In the genomic region with DNA sequence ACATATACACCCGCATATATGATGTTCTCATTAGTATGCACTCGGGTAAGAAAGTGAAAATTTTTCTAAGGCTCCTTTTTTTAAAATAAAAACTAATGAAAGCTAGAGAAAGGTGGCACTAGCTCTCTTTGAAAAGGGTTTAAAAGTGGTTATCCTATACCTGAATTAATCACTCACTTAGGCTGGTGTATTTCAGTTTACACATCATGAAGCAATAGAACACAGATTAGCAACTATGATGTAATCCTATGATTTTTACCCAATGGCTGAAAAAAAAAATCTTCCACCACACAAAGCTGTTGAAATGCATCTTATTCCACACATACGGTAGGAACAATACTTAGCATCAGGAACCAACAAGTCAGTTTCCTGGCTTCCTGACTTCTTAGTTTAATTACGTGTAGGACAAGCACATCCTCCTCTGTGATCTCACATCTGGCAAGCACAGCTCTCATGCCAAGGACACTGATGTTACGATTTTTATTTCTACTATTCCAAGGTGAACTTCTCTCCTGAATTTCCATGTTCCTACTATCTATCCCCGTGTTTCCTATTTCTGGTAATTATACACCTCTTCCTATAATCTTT, we compare ENCODE assay signal across 28 cellular contexts.
DNase-seq lines count a peak whose midpoint lies in the region; ATAC-seq and TF ChIP-seq lines count a peak whose summit lies in the region.
"Had no signal": no experiment of that assay in that cellular context is flagged by ENCODE, and none has a peak within 500 bp of the region (broad histone marks: within the 10 kb centered on the region; RNA-seq: fewer than 3 reads in every experiment).

No MANE protein-coding gene starts in this region.

- H3K27me3 Mint-ChIP-seq in endothelial cell (ENCODE audit: unreplicated experiment), result no peaks in the 10 kb centered on the region
- H3K27me3 Mint-ChIP-seq in mesothelial cell of epicardium (ENCODE audit: low read depth), result peaks cover 8% of the 10 kb centered on the region
- H3K27me3 Mint-ChIP-seq in activated T-cell treated with anti-CD3 and anti-CD28 coated beads, Interleukin-2, amount 50 U/mL, for 24 hours, result no peaks in the 10 kb centered on the region
- H3K27me3 Mint-ChIP-seq: activated B cell treated with CpG ODN at 0.5 μM for 24 hours; activated CD8-positive, alpha-beta memory T cell treated with anti-CD3 and anti-CD28 coated beads, Interleukin-2, amount 10 ng/mL, durations not matched to agents 7 days and 5 days; CD4-positive, alpha-beta memory T cell had no signal

- H3K27me3 ChIP-seq in IMR-90 (ENCODE audit: control insufficient read depth, insufficient read depth, low read length), result no peaks in the 10 kb centered on the region
- H3K27me3 ChIP-seq: colonic mucosa, esophagus squamous epithelium, neural progenitor cell had no signal

- H3K79me1 ChIP-seq in IMR-90 (ENCODE audit: low read depth in 1 of 2, low read length in 2 of 2), result peaks cover 22 to 34% of the 10 kb centered on the region in 2 experiments

- H3K4me3 ChIP-seq in IMR-90 (ENCODE audit: insufficient read depth, low read depth, low read length), result no peak overlapping the region
- H3K4me3 ChIP-seq in skeletal muscle cell (ENCODE audit: low read depth, low read length), result no peak overlapping the region
- H3K4me3 ChIP-seq: colonic mucosa, esophagus squamous epithelium, lung, neural progenitor cell had no signal

- H4K8ac ChIP-seq in IMR-90 (ENCODE audit: low read depth in 2 of 2, low read length in 2 of 2), result peak overlapping the region in 1 of 2 experiments; percentile 61; a peak in 1 of 4 replicates

- intact Hi-C loops in IMR-90 (cut with micrococcal nuclease), result loop anchor here (10.0 kb wide), 1 partner anchor 211 kb away; no protein-coding TSS in a partner anchor

- CTCF ChIA-PET in IMR-90 (lab: Yijun Ruan, JAX), result interaction anchor here (0.8 kb wide), 1 partner anchor 586 kb away, joined by 3 read pairs; no protein-coding TSS in a partner anchor

- no peak for TF ChIP-seq POLR2A in IMR-90 (IDR thresholded peaks at IDR 0.05; ENCODE audit: low read depth, low read length)

- no TSS peak for BruUV-seq in IMR-90 (replicated peaks; lab: Mats Ljungman, UMichigan)

- no peak overlapping the region for H2AFZ ChIP-seq in IMR-90 (replicated peaks; ENCODE audit: low read length, poor library complexity)
- H2AFZ ChIP-seq: neural progenitor cell had no signal

- no peak overlapping the region for H2BK15ac ChIP-seq in IMR-90 (ENCODE audit: low read depth, low read length)

- peak overlapping the region; percentile 51 for H3K4ac ChIP-seq in IMR-90 (ENCODE audit: low read depth, low read length)

- H3K23ac ChIP-seq in IMR-90 (ENCODE audit: low read depth, low read length), result no peak overlapping the region

- 66% methylated on average over 3 of the region's 6 CpGs; no CpG with 5 or more reads in 1 of the 2 experiments for WGBS in IMR-90 (ENCODE audit: extremely low coverage in 2 of 2, insufficient read length in 1 of 2), 2 experiments

- no peaks in the 10 kb centered on the region for H4K20me1 ChIP-seq in IMR-90 (ENCODE audit: insufficient read depth, low read length)

- H3K9me1 ChIP-seq in IMR-90 (ENCODE audit: insufficient read depth, low read length), result no peaks in the 10 kb centered on the region; the same call in 1 of the 2 replicates

- TF ChIP-seq CTCF in IMR-90 (conservative IDR thresholded peaks at IDR 0.05; ENCODE audit: low read depth, low read length) (no peak), endothelial cell (IDR thresholded peaks at IDR 0.05; ENCODE audit: unreplicated experiment) (no peak), mesothelial cell of epicardium (IDR thresholded peaks at IDR 0.05; ENCODE audit: unreplicated experiment) (no peak)

- H3K14ac ChIP-seq in IMR-90 (replicated peaks; ENCODE audit: low read depth, low read length), result no peak overlapping the region

- no peak overlapping the region for H2BK5ac ChIP-seq in IMR-90 (ENCODE audit: low read depth, low read length, poor library complexity, severe bottlenecking)

- peak overlapping the region; percentile 36 for H3K27ac Mint-ChIP-seq in endothelial cell (ENCODE audit: unreplicated experiment)
- H3K27ac Mint-ChIP-seq in mesothelial cell of epicardium, result no peak overlapping the region
- no peak overlapping the region for H3K27ac Mint-ChIP-seq in activated T-cell treated with anti-CD3 and anti-CD28 coated beads, Interleukin-2, amount 50 U/mL, for 24 hours
- H3K27ac Mint-ChIP-seq: activated B cell treated with CpG ODN at 0.5 μM for 24 hours; activated CD8-positive, alpha-beta memory T cell treated with anti-CD3 and anti-CD28 coated beads, Interleukin-2, amount 10 ng/mL, durations not matched to agents 7 days and 5 days; activated naive CD4-positive, alpha-beta T cell treated with anti-CD3 and anti-CD28 coated beads for 36 hours; activated T-helper 1 cell treated with anti-CD3 and anti-CD28 coated beads, Interleukin-12 subunit alpha, Interleukin-12 subunit beta, Interleukin-2, Interleukin-4 antibody, amounts not matched to agents 30 ng/mL and 10 ng/mL and 1 ng/mL, durations not matched to agents 14 hours and 24 hours and 36 hours; CD4-positive, alpha-beta memory T cell; IgD-negative memory B cell; neural progenitor cell had no signal

- H3K36me3 Mint-ChIP-seq in endothelial cell (ENCODE audit: low read depth, unreplicated experiment) (no peaks in the 10 kb centered on the region), mesothelial cell of epicardium (no peaks in the 10 kb centered on the region)
- no peaks in the 10 kb centered on the region for H3K36me3 Mint-ChIP-seq in activated T-cell treated with anti-CD3 and anti-CD28 coated beads, Interleukin-2, amount 50 U/mL, for 24 hours (ENCODE audit: low read depth)
- H3K36me3 Mint-ChIP-seq: activated CD8-positive, alpha-beta memory T cell treated with anti-CD3 and anti-CD28 coated beads, Interleukin-2, amount 10 ng/mL, durations not matched to agents 7 days and 5 days; CD4-positive, alpha-beta memory T cell; IgD-negative memory B cell had no signal

- POLR2A ChIA-PET in IMR-90 (lab: Charles Lee; ENCODE audit: unreplicated experiment), result no interaction called here

- no peak overlapping the region for H2AK5ac ChIP-seq in IMR-90 (ENCODE audit: low read depth, low read length)

- peak overlapping the region; percentile 84; the same call in 1 of the 2 replicates for H4K5ac ChIP-seq in IMR-90 (ENCODE audit: low read depth, low read length)

- dilution Hi-C loops in IMR-90 (cut with HindIII; ENCODE audit: low sequenced_read_pairs, unreplicated experiment), result no loop called here

- H3K9me3 ChIP-seq in IMR-90 (ENCODE audit: control insufficient read depth, insufficient read depth, low read length), result no peaks in the 10 kb centered on the region
- H3K9me3 ChIP-seq: colonic mucosa, esophagus squamous epithelium had no signal

- H2BK120ac ChIP-seq in IMR-90 (ENCODE audit: low read depth, low read length), result no peak overlapping the region

- in situ Hi-C loops in IMR-90 (cut with MboI; ENCODE audit: low sequenced_read_pairs), result no loop called here

- H3K4me1 ChIP-seq in IMR-90 (ENCODE audit: control insufficient read depth, insufficient read depth, low read length), result peaks cover 12% of the 10 kb centered on the region
- H3K4me1 ChIP-seq: colonic mucosa, neural progenitor cell had no signal

- H3K36me3 ChIP-seq in IMR-90 (ENCODE audit: control insufficient read depth, insufficient read depth, low read length), result no peaks in the 10 kb centered on the region
- H3K36me3 ChIP-seq: colonic mucosa, esophagus squamous epithelium, neural progenitor cell had no signal

- H3K4me3 Mint-ChIP-seq in endothelial cell (ENCODE audit: unreplicated experiment) (no peak overlapping the region), mesothelial cell of epicardium (no peak overlapping the region)
- no peak overlapping the region for H3K4me3 Mint-ChIP-seq in activated T-cell treated with anti-CD3 and anti-CD28 coated beads, Interleukin-2, amount 50 U/mL, for 24 hours
- H3K4me3 Mint-ChIP-seq: activated B cell treated with CpG ODN at 0.5 μM for 24 hours; activated CD8-positive, alpha-beta memory T cell treated with anti-CD3 and anti-CD28 coated beads, Interleukin-2, amount 10 ng/mL, durations not matched to agents 7 days and 5 days; activated naive CD4-positive, alpha-beta T cell treated with anti-CD3 and anti-CD28 coated beads for 36 hours; activated T-helper 1 cell treated with anti-CD3 and anti-CD28 coated beads, Interleukin-12 subunit alpha, Interleukin-12 subunit beta, Interleukin-2, Interleukin-4 antibody, amounts not matched to agents 30 ng/mL and 10 ng/mL and 1 ng/mL, durations not matched to agents 14 hours and 24 hours and 36 hours; CD4-positive, alpha-beta memory T cell; IgD-negative memory B cell; neural progenitor cell had no signal

- peak; percentile 41 for DNase-seq in IMR-90
- DNase-seq in endothelial cell (ENCODE audit: low spot score), result no peak
- peak; percentile 42 for DNase-seq in glomerular visceral epithelial cell (ENCODE audit: extremely low spot score)
- DNase-seq in skeletal muscle cell (ENCODE audit: low read depth), result peak; percentile 24
- DNase-seq in NCI-H1092 treated with DMSO at 0.1 percent for 48 hours (lab: John Stamatoyannopoulos, UW), result no peak
- DNase-seq in mesothelial cell of epicardium (ENCODE audit: low spot score in 2 of 2, unreplicated experiment in 2 of 2), result no peak
- no peak for DNase-seq in activated T-cell treated with anti-CD3 and anti-CD28 coated beads, Interleukin-2, amount 50 U/mL, for 24 hours
- DNase-seq: activated B cell treated with CpG ODN at 0.5 μM for 24 hours; activated CD4-positive, alpha-beta T cell treated with anti-CD3 and anti-CD28 coated beads, Interleukin-2, amount 50 U/mL, for 1 hour; activated CD8-positive, alpha-beta memory T cell treated with anti-CD3 and anti-CD28 coated beads, Interleukin-2, amount 10 ng/mL, durations not matched to agents 7 days and 5 days; activated naive CD4-positive, alpha-beta T cell treated with anti-CD3 and anti-CD28 coated beads for 36 hours; amygdala; CD4-positive, alpha-beta memory T cell; colonic mucosa; DMS153; effector memory CD4-positive, alpha-beta T cell; esophagus squamous epithelium; head of caudate nucleus; NCI-H1417; NCI-H2081; NCI-H226; NCI-H69; stimulated activated naive CD4-positive, alpha-beta T cell treated with Interleukin-2 at 50 U/mL for 16 hours had no signal

- ATAC-seq in IMR-90 (ENCODE audit: low read depth), result no peak; the same call in 1 of the 2 replicates
- ATAC-seq: activated CD8-positive, alpha-beta memory T cell treated with anti-CD3 and anti-CD28 coated beads, Interleukin-2, amount 10 ng/mL, durations not matched to agents 7 days and 5 days; Panc1 had no signal

- no peak overlapping the region for H3K9ac ChIP-seq in IMR-90 (ENCODE audit: low read depth, low read length)
- H3K9ac ChIP-seq: neural progenitor cell had no signal

- TF ChIP-seq RAD21 in IMR-90 (IDR thresholded peaks at IDR 0.05; ENCODE audit: low read length), result no peak

- no peak overlapping the region for H3K27ac ChIP-seq in IMR-90 (ENCODE audit: insufficient read depth, low read length)
- H3K27ac ChIP-seq: colonic mucosa, esophagus squamous epithelium, neural progenitor cell had no signal

- no peak overlapping the region for H2AK9ac ChIP-seq in IMR-90 (replicated peaks; ENCODE audit: low read depth, low read length, poor library complexity)

- H2BK20ac ChIP-seq in IMR-90 (ENCODE audit: low read depth, low read length), result peak overlapping the region; percentile 5; the same call in 1 of the 2 replicates

- H3K4me1 Mint-ChIP-seq in endothelial cell (ENCODE audit: unreplicated experiment) (peaks cover 5% of the 10 kb centered on the region), mesothelial cell of epicardium (no peaks in the 10 kb centered on the region)
- H3K4me1 Mint-ChIP-seq in activated T-cell treated with anti-CD3 and anti-CD28 coated beads, Interleukin-2, amount 50 U/mL, for 24 hours (ENCODE audit: low read depth), result no peaks in the 10 kb centered on the region
- H3K4me1 Mint-ChIP-seq: activated B cell treated with CpG ODN at 0.5 μM for 24 hours; activated CD8-positive, alpha-beta memory T cell treated with anti-CD3 and anti-CD28 coated beads, Interleukin-2, amount 10 ng/mL, durations not matched to agents 7 days and 5 days; CD4-positive, alpha-beta memory T cell; IgD-negative memory B cell; neural progenitor cell had no signal

- no peak overlapping the region for H4K91ac ChIP-seq in IMR-90 (ENCODE audit: insufficient read depth, low read depth, low read length)

- H3K9me3 Mint-ChIP-seq in endothelial cell (ENCODE audit: unreplicated experiment), result no peaks in the 10 kb centered on the region
- peaks cover 13% of the 10 kb centered on the region for H3K9me3 Mint-ChIP-seq in mesothelial cell of epicardium
- H3K9me3 Mint-ChIP-seq in activated T-cell treated with anti-CD3 and anti-CD28 coated beads, Interleukin-2, amount 50 U/mL, for 24 hours, result peaks cover 6% of the 10 kb centered on the region
- H3K9me3 Mint-ChIP-seq: activated T-helper 1 cell treated with anti-CD3 and anti-CD28 coated beads, Interleukin-12 subunit alpha, Interleukin-12 subunit beta, Interleukin-2, Interleukin-4 antibody, amounts not matched to agents 30 ng/mL and 10 ng/mL and 1 ng/mL, durations not matched to agents 14 hours and 24 hours and 36 hours had no signal

- no peak overlapping the region for H3K56ac ChIP-seq in IMR-90 (ENCODE audit: extremely low read depth, insufficient read depth, low read length)

- H3K18ac ChIP-seq in IMR-90 (ENCODE audit: low read depth, low read length), result peak overlapping the region; percentile 89; the same call in 1 of the 2 replicates

- peak overlapping the region; percentile 72; the same call in 1 of the 2 replicates for H3K4me2 ChIP-seq in IMR-90 (ENCODE audit: low read depth, low read length)
- H3K4me2 ChIP-seq: neural progenitor cell had no signal

Comparison
In these comparisons a context has a peak if more than half of its experiments do, and no peak if none do; other contexts are left out.
1. DNase-seq: peak in IMR-90 (single experiment), glomerular visceral epithelial cell (single experiment) and skeletal muscle cell (single experiment); none in endothelial cell (single experiment), NCI-H1092 treated with DMSO at 0.1 percent for 48 hours (single experiment), mesothelial cell of epicardium (0 of 2) and activated T-cell treated with anti-CD3 and anti-CD28 coated beads, Interleukin-2, amount 50 U/mL, for 24 hours (single experiment).